ENCODE assay signal across 13 cellular contexts in the genomic region with DNA sequence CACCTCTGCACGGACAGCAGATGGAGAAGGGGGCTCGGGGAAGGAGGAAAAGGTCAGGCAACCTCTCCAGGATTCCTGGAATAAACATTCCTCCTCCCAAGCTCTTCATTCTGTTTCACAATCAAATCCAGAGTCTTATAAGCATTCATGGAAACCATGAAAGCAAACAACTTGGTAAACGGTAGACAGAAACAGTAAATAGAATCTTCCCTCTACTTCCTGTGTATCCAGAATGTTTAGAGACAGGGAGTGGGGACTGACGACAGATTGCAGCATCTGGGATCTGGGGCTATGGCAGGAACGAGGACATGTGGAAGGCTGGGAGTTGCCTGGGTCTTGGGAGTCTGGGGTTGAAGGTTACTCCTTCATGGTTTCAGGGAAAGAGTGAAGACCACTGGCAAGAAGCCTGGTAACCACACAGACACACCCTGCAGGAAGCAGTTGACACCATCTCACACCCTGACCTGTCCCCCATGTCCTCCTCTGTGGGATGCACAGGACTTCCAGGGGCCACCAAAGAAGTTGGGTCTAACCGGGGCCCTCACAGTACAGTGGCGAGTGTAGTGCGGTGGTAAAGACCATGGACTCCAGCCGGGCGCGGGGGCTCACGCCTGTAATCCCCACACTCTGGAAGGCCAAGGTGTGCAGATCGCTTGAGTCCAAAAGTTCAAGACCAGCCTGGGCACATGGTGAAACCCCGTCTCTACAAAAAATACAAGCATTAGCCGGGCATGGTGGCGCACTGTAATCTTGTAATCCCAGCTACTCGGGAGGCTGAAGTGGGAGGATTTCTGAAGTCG. TPM values are rescaled to one million over a fixed set of nuclear protein-coding genes. Genes with fewer than 3 reads are reported as not detected.
DNase-seq lines count a peak whose midpoint lies in the region; ATAC-seq and TF ChIP-seq lines count a peak whose summit lies in the region.
"Had no signal": no experiment of that assay in that cellular context is flagged by ENCODE, and none has a peak within 500 bp of the region (broad histone marks: within the 10 kb centered on the region; RNA-seq: fewer than 3 reads in every experiment).

No MANE protein-coding gene starts in this region.

- H3K36me3 ChIP-seq in skeletal muscle tissue (ENCODE audit: control insufficient read depth in 3 of 3, insufficient read depth in 3 of 3, low read length in 3 of 3) = no peaks in the 10 kb centered on the region
- H3K36me3 ChIP-seq: tibial artery had no signal

- H3K27ac Mint-ChIP-seq in T-helper 17 cell = peak overlapping the region; percentile 21

- H3K27me3 Mint-ChIP-seq in T-helper 17 cell = peaks cover 5% of the 10 kb centered on the region

- peaks cover 14% of the 10 kb centered on the region for H3K4me1 Mint-ChIP-seq in T-helper 17 cell
- H3K4me1 Mint-ChIP-seq: neural crest cell had no signal

- H3K9me3 ChIP-seq in T-helper 17 cell (ENCODE audit: control insufficient read depth, low read length, poor library complexity, severe bottlenecking) (no peaks in the 10 kb centered on the region), skeletal muscle tissue (ENCODE audit: control insufficient read depth in 3 of 3, low read length in 3 of 3) (no peaks in the 10 kb centered on the region)
- H3K9me3 ChIP-seq: tibial artery had no signal

- no peak for TF ChIP-seq CTCF in foreskin keratinocyte (conservative IDR thresholded peaks at IDR 0.05)

- peak; percentile 83 for DNase-seq in H4 (ENCODE audit: low spot score)
- no peak for DNase-seq in T-helper 17 cell
- no peak for DNase-seq in foreskin keratinocyte
- no peak for DNase-seq in AG08395 (ENCODE audit: low spot score)
- DNase-seq in left lobe of liver (ENCODE audit: low spot score) = no peak
- DNase-seq in NCI-H1930 (lab: John Stamatoyannopoulos, UW) = no peak
- DNase-seq: activated naive CD4-positive, alpha-beta T cell treated with anti-CD3 and anti-CD28 coated beads, Interleukin-2, amount 50 U/mL, for 16 hours; effector memory CD4-positive, alpha-beta T cell; SHP77 had no signal

- H3K4me1 ChIP-seq in foreskin keratinocyte (peaks cover 3% of the 10 kb centered on the region), skeletal muscle tissue (ENCODE audit: control insufficient read depth in 3 of 3, insufficient read depth in 3 of 3, low read length in 3 of 3) (peaks cover 16 to 20% (median 20%) of the 10 kb centered on the region in 3 donors)
- H3K4me1 ChIP-seq: tibial artery had no signal

- H3K27me3 ChIP-seq in foreskin keratinocyte (peaks cover 7% of the 10 kb centered on the region), skeletal muscle tissue (ENCODE audit: control insufficient read depth in 3 of 3, insufficient read depth in 3 of 3, low read length in 3 of 3) (peaks cover 5 to 7% (median 6%) of the 10 kb centered on the region in 3 donors)

- H3K4me3 ChIP-seq in skeletal muscle tissue (ENCODE audit: low read length in 3 of 3) = peak overlapping the region in 1 of 3 donors; percentile 52
- H3K4me3 ChIP-seq: tibial artery had no signal

- H3K9ac ChIP-seq in skeletal muscle tissue (ENCODE audit: low read depth in 1 of 3, low read length in 3 of 3) = no peak overlapping the region

- no peaks in the 10 kb centered on the region for H3K36me3 Mint-ChIP-seq in T-helper 17 cell (ENCODE audit: low read depth)

- ATAC-seq in T-helper 17 cell = no peak
- no peak for ATAC-seq in foreskin keratinocyte
- ATAC-seq in HG03095 (IDR thresholded peaks at IDR 0.05; ENCODE audit: unreplicated experiment) = no peak
- no peak for ATAC-seq in left lobe of liver

- no peak overlapping the region for H3K4me3 Mint-ChIP-seq in T-helper 17 cell
- H3K4me3 Mint-ChIP-seq: neural crest cell had no signal

- H3K27ac ChIP-seq in foreskin keratinocyte (peak overlapping the region; percentile 38), skeletal muscle tissue (ENCODE audit: low read depth, low read length) (peak overlapping the region; percentile 51)
- H3K27ac ChIP-seq: tibial artery had no signal

RNA-seq across cellular contexts. Expression of gene FFAR2, which starts 10.7 kb away (rescaled TPM):
- total RNA-seq in H4 (2014; rRNA removed; shearing (Covaris generic)) = not detected in 2 replicates
- total RNA-seq in T-helper 17 cell (under 1 TPM; 0.16 to 0.55 TPM), foreskin keratinocyte (not detected in 2 replicates), skeletal muscle tissue (1.0 TPM), left lobe of liver (not detected)
- not detected in 2 replicates for polyA plus RNA-seq in foreskin keratinocyte
- total RNA-seq: neural crest cell had no signal

RNA-seq across cellular contexts. Expression of gene KRTDAP, which starts 52.9 kb away (rescaled TPM):
- not detected in 2 replicates for total RNA-seq in H4 (2014; rRNA removed; shearing (Covaris generic))
- not detected for total RNA-seq in T-helper 17 cell
- total RNA-seq in foreskin keratinocyte = 9.0 and 12.6 TPM in 2 replicates
- 8.9 and 14.4 TPM in 2 replicates for polyA plus RNA-seq in foreskin keratinocyte
- total RNA-seq in skeletal muscle tissue = not detected
- not detected for total RNA-seq in left lobe of liver
- total RNA-seq: neural crest cell had no signal

Comparison
In these comparisons a context has a peak if more than half of its experiments do, and no peak if none do; other contexts are left out.
1. RNA of gene KRTDAP, which starts 52.9 kb away (total RNA-seq): 9.0 to 12.6 TPM in foreskin keratinocyte; not detected in H4, not detected in T-helper 17 cell, not detected in skeletal muscle tissue (single experiment) and not detected in left lobe of liver (single experiment); every median in the first group is over 10 times any median in the second.